ENCODE assay signal across 28 cellular contexts in the genomic region with DNA sequence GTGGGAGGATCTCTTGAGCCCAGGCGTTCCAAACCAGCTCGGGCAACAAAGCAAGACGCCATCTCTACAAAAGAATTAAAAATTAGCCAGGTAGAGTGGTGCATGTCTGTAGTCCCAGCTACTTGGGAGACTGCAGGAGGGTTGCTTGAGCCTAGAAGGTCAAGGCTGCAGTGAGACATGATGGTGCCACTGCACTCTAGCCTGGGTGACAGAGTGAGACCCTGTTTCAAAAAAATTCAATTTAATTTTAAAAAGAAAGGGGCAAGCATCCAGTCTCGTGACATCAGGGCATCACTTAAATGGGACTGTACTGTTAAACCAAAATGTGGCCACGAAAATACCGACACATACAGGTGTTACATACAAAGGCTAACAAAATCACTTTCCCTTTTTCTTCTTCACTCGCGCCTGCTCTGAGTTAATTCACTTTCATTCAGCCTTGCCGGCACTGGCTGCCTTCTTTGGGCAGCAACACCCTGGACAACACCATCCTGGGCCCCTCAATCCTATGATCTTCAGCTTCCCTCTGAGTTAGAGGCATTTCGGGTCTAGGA.
DNase-seq lines count a peak whose midpoint lies in the region; ATAC-seq, FAIRE-seq and TF ChIP-seq lines count a peak whose summit lies in the region.
"Had no signal": no experiment of that assay in that cellular context is flagged by ENCODE, and none has a peak within 500 bp of the region (broad histone marks: within the 10 kb centered on the region; RNA-seq: fewer than 3 reads in every experiment).

No MANE protein-coding gene starts in this region.

- H3K36me3 Mint-ChIP-seq in mesothelial cell of epicardium (no peaks in the 10 kb centered on the region), T-helper 17 cell (ENCODE audit: low read depth) (no peaks in the 10 kb centered on the region)
- H3K36me3 Mint-ChIP-seq: CD8-positive, alpha-beta T cell; natural killer cell treated with Interleukin-12 subunit alpha and Interleukin-12 subunit beta and Interleukin-15 and Interleukin-18, amount 100 ng/mL, for 72 hours had no signal

- H3K4me1 Mint-ChIP-seq in mesothelial cell of epicardium (peaks cover 48% of the 10 kb centered on the region), T-helper 17 cell (peaks cover 18% of the 10 kb centered on the region)

- DNase-seq in cardiac septum (ENCODE audit: low spot score): peak; percentile 54
- DNase-seq in Right ventricle myocardium superior: no peak
- DNase-seq in RPMI8226: peak; percentile 37
- no peak for DNase-seq in mesothelial cell of epicardium (ENCODE audit: low spot score in 2 of 2, unreplicated experiment in 2 of 2)
- no peak for DNase-seq in urothelium cell line (ENCODE audit: low spot score)
- no peak for DNase-seq in left lung
- DNase-seq in T-helper 17 cell: no peak
- DNase-seq: activated B cell treated with CpG ODN at 0.5 μM for 24 hours; activated CD4-positive, alpha-beta T cell treated with anti-CD3 and anti-CD28 coated beads, Interleukin-2, amount 50 U/mL, for 1 hour; activated T-cell treated with anti-CD3 and anti-CD28 coated beads, Interleukin-2, amount 50 U/mL, for 72 hours; body of pancreas; CD8-positive, alpha-beta T cell; EL; H9; mucosa of descending colon; NCI-H1092; NCI-H1694; NCI-H82; pancreas; small intestine; stimulated activated naive CD4-positive, alpha-beta T cell had no signal

- H3K4me3 Mint-ChIP-seq in mesothelial cell of epicardium (no peak overlapping the region), T-helper 17 cell (no peak overlapping the region)
- H3K4me3 Mint-ChIP-seq: activated B cell treated with CpG ODN at 0.5 μM for 24 hours; activated T-cell treated with anti-CD3 and anti-CD28 coated beads, Interleukin-2, amount 50 U/mL, for 72 hours; CD8-positive, alpha-beta T cell; H9; natural killer cell treated with Interleukin-12 subunit alpha and Interleukin-12 subunit beta and Interleukin-15 and Interleukin-18, amount 100 ng/mL, for 72 hours had no signal

- peaks cover 0 to 30% of the 10 kb centered on the region in 2 donors for H3K4me1 ChIP-seq in left lung
- H3K4me1 ChIP-seq: body of pancreas, pancreas had no signal

- no peaks in the 10 kb centered on the region for H3K9me3 Mint-ChIP-seq in mesothelial cell of epicardium
- H3K9me3 Mint-ChIP-seq: activated B cell treated with CpG ODN at 0.5 μM for 24 hours; activated T-cell treated with anti-CD3 and anti-CD28 coated beads, Interleukin-2, amount 50 U/mL, for 72 hours; CD8-positive, alpha-beta T cell; natural killer cell treated with Interleukin-12 subunit alpha and Interleukin-12 subunit beta and Interleukin-15 and Interleukin-18, amount 100 ng/mL, for 72 hours had no signal

- H3K27me3 Mint-ChIP-seq in mesothelial cell of epicardium (ENCODE audit: low read depth): no peaks in the 10 kb centered on the region
- no peaks in the 10 kb centered on the region for H3K27me3 Mint-ChIP-seq in T-helper 17 cell

- no peaks in the 10 kb centered on the region for H3K27me3 ChIP-seq in left lung
- H3K27me3 ChIP-seq: adrenal gland, body of pancreas, gastroesophageal sphincter, hepatocyte, pancreas, suprapubic skin had no signal

- peak overlapping the region; percentile 71 for H3K27ac Mint-ChIP-seq in mesothelial cell of epicardium
- H3K27ac Mint-ChIP-seq in T-helper 17 cell: no peak overlapping the region
- H3K27ac Mint-ChIP-seq: activated B cell treated with CpG ODN at 0.5 μM for 24 hours; activated T-cell treated with anti-CD3 and anti-CD28 coated beads, Interleukin-2, amount 50 U/mL, for 72 hours; CD8-positive, alpha-beta T cell; H9 had no signal

- no peaks in the 10 kb centered on the region for H3K9me3 ChIP-seq in left lung
- no peaks in the 10 kb centered on the region for H3K9me3 ChIP-seq in T-helper 17 cell (ENCODE audit: control insufficient read depth, low read length, poor library complexity, severe bottlenecking)
- H3K9me3 ChIP-seq: adrenal gland, body of pancreas, gastroesophageal sphincter, mucosa of descending colon, pancreas, suprapubic skin had no signal

- intact Hi-C loops in cardiac septum (cut with DNase I) (no loop called here), Right ventricle myocardium superior (cut with DNase I) (no loop called here), left lung (cut with DNase I) (no loop called here)

- FAIRE-seq in urothelium cell line (lab: Jason Lieb, UNC): peak; percentile 46
- FAIRE-seq: pancreas, small intestine had no signal

- no peaks in the 10 kb centered on the region for H3K36me3 ChIP-seq in left lung
- H3K36me3 ChIP-seq: adrenal gland, gastroesophageal sphincter, pancreas, suprapubic skin had no signal

- TF ChIP-seq CTCF in mesothelial cell of epicardium (IDR thresholded peaks at IDR 0.05; ENCODE audit: unreplicated experiment): no peak
- TF ChIP-seq CTCF in left lung (IDR thresholded peaks at IDR 0.05): no peak

- H3K4me3 ChIP-seq in left lung: no peak overlapping the region
- H3K4me3 ChIP-seq: adrenal gland, body of pancreas, gastroesophageal sphincter, hepatocyte, lung, mucosa of descending colon, pancreas, suprapubic skin had no signal

- no peak overlapping the region for H3K27ac ChIP-seq in left lung
- H3K27ac ChIP-seq: body of pancreas, gastroesophageal sphincter, pancreas, suprapubic skin had no signal

- ATAC-seq in Right ventricle myocardium superior (ENCODE audit: poor library complexity) (no peak), left lung (no peak), HG03196 (IDR thresholded peaks at IDR 0.05; ENCODE audit: unreplicated experiment) (no peak), T-helper 17 cell (no peak)
- ATAC-seq: activated T-cell treated with anti-CD3 and anti-CD28 coated beads, Interleukin-2, amount 50 U/mL, for 72 hours; body of pancreas; CD8-positive, alpha-beta T cell; gastroesophageal sphincter; mucosa of descending colon; pancreas had no signal

Comparison
In these comparisons a context has a peak if more than half of its experiments do, and no peak if none do; other contexts are left out.
1. DNase-seq: peak in cardiac septum (single experiment) and RPMI8226 (single experiment); none in Right ventricle myocardium superior (single experiment), mesothelial cell of epicardium (0 of 2), urothelium cell line (single experiment), left lung (0 of 2) and T-helper 17 cell (0 of 3).